In the genomic region with DNA sequence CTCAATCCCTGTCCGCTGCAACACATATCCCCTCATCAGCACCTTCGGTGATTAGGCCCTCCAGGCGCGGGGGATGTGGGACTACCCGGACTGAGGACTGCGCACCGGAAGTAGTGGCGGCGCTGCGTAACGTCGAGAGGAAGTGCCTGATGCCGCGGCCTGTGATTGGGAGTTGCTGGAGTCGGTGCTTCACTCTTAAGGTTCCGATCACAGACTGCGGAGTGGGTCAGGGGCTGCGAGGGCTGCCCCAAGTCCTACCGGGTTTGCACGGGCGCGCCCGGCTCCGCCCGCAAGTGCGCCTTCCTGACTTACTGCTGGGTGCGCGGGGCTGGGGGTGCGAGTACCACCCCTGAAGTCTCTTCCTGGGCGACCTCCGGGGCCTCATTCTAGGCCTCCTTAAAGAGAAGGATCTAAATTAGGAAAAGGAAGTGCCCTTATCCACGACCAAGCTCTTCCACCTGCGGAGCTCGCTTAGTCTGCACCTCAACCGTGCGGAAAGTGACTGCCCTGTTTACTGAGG, we compare ENCODE assay signal across 8 cellular contexts. TPM values are rescaled to one million over a fixed set of nuclear protein-coding genes. Genes with fewer than 3 reads are reported as not detected.
A peak's percentile ranks its signal among the peaks of the same experiment; 100 is the strongest.
DNase-seq lines count a peak whose midpoint lies in the region; ATAC-seq and TF ChIP-seq lines count a peak whose summit lies in the region.

A gene (plus strand): TSS at position 192 of the 520 bp plus-strand sequence. CDS start 1,822 bp downstream, outside the sequence.

- H3K36me3 ChIP-seq in spleen: peaks cover 0 to 34% (median 30%) of the 10 kb centered on the region in 6 donors

- peaks cover 0 to 35% (median 5%) of the 10 kb centered on the region in 7 donors for H3K27me3 ChIP-seq in spleen (replicated peaks in 1 of 7)

- no peaks in the 10 kb centered on the region for H3K9me3 ChIP-seq in spleen

- TF ChIP-seq CTCF in spleen (IDR thresholded peaks at IDR 0.05 in 8 of 11, conservative IDR thresholded peaks at IDR 0.05 in 3 of 11): peak in 4 of 11 experiments; percentile 16 to 26 (median 20)

- DNase-seq in AG08395 (ENCODE audit: low spot score) (peak; percentile 96), NCI-H345 (lab: John Stamatoyannopoulos, UW) (peak; percentile 90), inferior parietal cortex (ENCODE audit: extremely low spot score) (peak; percentile 92), spleen (peak; percentile 96)
- peak; percentile 81 for DNase-seq in activated CD4-positive, CD25-positive, alpha-beta regulatory T cell treated with anti-CD3 and anti-CD28 coated beads, Interleukin-2, amount 50 U/mL, for 16 hours (ENCODE audit: low read depth, low spot score)
- peak; percentile 86 for DNase-seq in central memory CD4-positive, alpha-beta T cell

- H3K27ac ChIP-seq in spleen: peak within 1 kb of the TSS; percentile 6 to 83 (median 74)

- H3K4me3 ChIP-seq in spleen: peak within 1 kb of the TSS; percentile 74 to 95 (median 80)

- peak; percentile 99 for ATAC-seq in GM18909 (IDR thresholded peaks at IDR 0.05; ENCODE audit: poor library complexity, unreplicated experiment)
- peak; percentile 97 for ATAC-seq in HG03139 (IDR thresholded peaks at IDR 0.05; ENCODE audit: unreplicated experiment)

- WGBS in spleen, 5 donors: 0 to 1% (median 1%) methylated on average over 27 to 36 of the region's 36 CpGs

- intact Hi-C loops in spleen (cut with DNase I; ENCODE audit: low total_unique reads): no loop called here

- H3K4me1 ChIP-seq in spleen: peaks cover 10 to 32% (median 20%) of the 10 kb centered on the region in 6 donors

- peak in 1 of 3 donors; percentile 66 for TF ChIP-seq POLR2A in spleen (IDR thresholded peaks at IDR 0.05)

RNA-seq across cellular contexts. Expression of the gene that starts here (rescaled TPM):
- 10 to 100 TPM; 21.6 to 42.2 (median 31.7) TPM for total RNA-seq in spleen
- polyA plus RNA-seq in spleen: 10 to 100 TPM; 28.2 to 36.6 (median 33.5) TPM

Comparison
In these comparisons a context has a peak if more than half of its experiments do, and no peak if none do; other contexts are left out.
1. Peak in every context shown above with its lines: DNase-seq, ATAC-seq, H3K4me3 ChIP-seq and H3K27ac ChIP-seq.